Comparison of ENCODE assay signal across 8 cellular contexts in genomic region chr16:20740007-20740883, GRCh38. TPM values are rescaled to one million over a fixed set of nuclear protein-coding genes. Genes with fewer than 3 reads are reported as not detected.
DNase-seq lines count a peak whose midpoint lies in the region; ATAC-seq and FAIRE-seq lines count a peak whose summit lies in the region.

No MANE protein-coding gene starts in this region.

- POLR2A ChIA-PET in activated CD4-positive, alpha-beta T cell treated with anti-CD3 and anti-CD28 coated beads for 36 hours (lab: Charles Lee), result interaction anchor here (0.6 to 1.5 kb wide), 2 partner anchors 134 to 1950 kb away, joined by 4 to 5 read pairs; partner anchors contain the start of gene RPS15A

- H3K4me3 ChIP-seq in mucosa of rectum (ENCODE audit: low read length in 2 of 2), result peak overlapping the region; percentile 97 to 98

- peak overlapping the region; percentile 94 to 99 for H3K9ac ChIP-seq in mucosa of rectum (ENCODE audit: low read depth in 1 of 2, low read length in 2 of 2)

- H3K4me1 Mint-ChIP-seq in activated CD4-positive, alpha-beta T cell treated with anti-CD3 and anti-CD28 coated beads for 36 hours, result peaks cover 40% of the 10 kb centered on the region
- peaks cover 26% of the 10 kb centered on the region for H3K4me1 Mint-ChIP-seq in dendritic cell treated with granulocyte-macrophage colony-stimulating factor and Interleukin-4, amounts not matched to agents 40 ng/mL and 50 ng/mL, for 4 days (ENCODE audit: low read depth)

- peaks cover 28 to 37% of the 10 kb centered on the region in 2 donors for H3K36me3 ChIP-seq in mucosa of rectum (ENCODE audit: control insufficient read depth in 2 of 2, insufficient read depth in 2 of 2, low read length in 2 of 2)

- H3K9me3 ChIP-seq in mucosa of rectum (ENCODE audit: control insufficient read depth in 2 of 2, low read length in 2 of 2), result no peaks in the 10 kb centered on the region

- intact Hi-C loops in activated CD4-positive, alpha-beta T cell treated with anti-CD3 and anti-CD28 coated beads for 36 hours (cut with DNase I, micrococcal nuclease), result loop anchor here (2.0 to 5.0 kb wide), 3 partner anchors 202 to 1218 kb away; partner anchors contain the start of genes CCP110 (in 2 of the 2) and GDE1 (in 2 of the 2)
- intact Hi-C loops in dendritic cell treated with granulocyte-macrophage colony-stimulating factor and Interleukin-4, amounts not matched to agents 40 ng/mL and 50 ng/mL, for 4 days (cut with micrococcal nuclease), result no loop called here

- DNase-seq in activated CD4-positive, alpha-beta T cell treated with anti-CD3 and anti-CD28 coated beads for 36 hours, result peak; percentile 47
- DNase-seq in activated CD4-positive, alpha-beta T cell treated with anti-CD3 and anti-CD28 coated beads, Interleukin-2, amount 50 U/mL, for 1 hour, result no peak
- DNase-seq in RCC 7860 (ENCODE audit: low spot score), result peak; percentile 10
- no peak for DNase-seq in stimulated activated naive CD4-positive, alpha-beta T cell treated with Interleukin-2 at 50 U/mL for 16 hours (lab: John Stamatoyannopoulos, UW)

- peak overlapping the region; percentile 92 for H3K4me3 Mint-ChIP-seq in activated CD4-positive, alpha-beta T cell treated with anti-CD3 and anti-CD28 coated beads for 36 hours
- H3K4me3 Mint-ChIP-seq in dendritic cell treated with granulocyte-macrophage colony-stimulating factor and Interleukin-4, amounts not matched to agents 40 ng/mL and 50 ng/mL, for 4 days, result peak overlapping the region; percentile 94

- peaks cover 34% of the 10 kb centered on the region for H3K36me3 Mint-ChIP-seq in activated CD4-positive, alpha-beta T cell treated with anti-CD3 and anti-CD28 coated beads for 36 hours (ENCODE audit: low read depth)
- peaks cover 47% of the 10 kb centered on the region for H3K36me3 Mint-ChIP-seq in dendritic cell treated with granulocyte-macrophage colony-stimulating factor and Interleukin-4, amounts not matched to agents 40 ng/mL and 50 ng/mL, for 4 days (ENCODE audit: low read depth)

- CTCF ChIA-PET in activated CD4-positive, alpha-beta T cell treated with anti-CD3 and anti-CD28 coated beads for 36 hours (lab: Charles Lee), result interaction anchor here (0.7 to 1.4 kb wide), 4 partner anchors 9 to 133 kb away, joined by 3 to 4 read pairs (median 3); no protein-coding TSS in a partner anchor

- ATAC-seq in activated CD4-positive, alpha-beta T cell treated with anti-CD3 and anti-CD28 coated beads for 36 hours, result no peak
- no peak for ATAC-seq in HG03565 (IDR thresholded peaks at IDR 0.05; ENCODE audit: unreplicated experiment)
- ATAC-seq in GM19467 (IDR thresholded peaks at IDR 0.05; ENCODE audit: unreplicated experiment), result no peak

- H3K4me1 ChIP-seq in mucosa of rectum (ENCODE audit: control insufficient read depth in 2 of 2, insufficient read depth in 2 of 2, low read length in 2 of 2), result peaks cover 2 to 12% of the 10 kb centered on the region in 2 donors

- peak overlapping the region; percentile 49 to 80 for H3K27ac ChIP-seq in mucosa of rectum (ENCODE audit: low read depth in 2 of 2, low read length in 2 of 2)

- no peaks in the 10 kb centered on the region for H3K9me3 Mint-ChIP-seq in activated CD4-positive, alpha-beta T cell treated with anti-CD3 and anti-CD28 coated beads for 36 hours (ENCODE audit: low read depth)
- no peaks in the 10 kb centered on the region for H3K9me3 Mint-ChIP-seq in dendritic cell treated with granulocyte-macrophage colony-stimulating factor and Interleukin-4, amounts not matched to agents 40 ng/mL and 50 ng/mL, for 4 days

- no peaks in the 10 kb centered on the region for H3K27me3 ChIP-seq in mucosa of rectum (ENCODE audit: control insufficient read depth in 2 of 2, insufficient read depth in 2 of 2, low read length in 2 of 2)

- FAIRE-seq in RCC 7860 (lab: Jason Lieb, UNC), result no peak

- H3K27me3 Mint-ChIP-seq in activated CD4-positive, alpha-beta T cell treated with anti-CD3 and anti-CD28 coated beads for 36 hours, result no peaks in the 10 kb centered on the region
- no peaks in the 10 kb centered on the region for H3K27me3 Mint-ChIP-seq in dendritic cell treated with granulocyte-macrophage colony-stimulating factor and Interleukin-4, amounts not matched to agents 40 ng/mL and 50 ng/mL, for 4 days

- H3K27ac Mint-ChIP-seq in activated CD4-positive, alpha-beta T cell treated with anti-CD3 and anti-CD28 coated beads for 36 hours, result peak overlapping the region; percentile 84
- H3K27ac Mint-ChIP-seq in dendritic cell treated with granulocyte-macrophage colony-stimulating factor and Interleukin-4, amounts not matched to agents 40 ng/mL and 50 ng/mL, for 4 days, result peak overlapping the region; percentile 94

RNA-seq across cellular contexts. Expression of gene THUMPD1, which starts 1.4 kb away (rescaled TPM):
- total RNA-seq in activated CD4-positive, alpha-beta T cell treated with anti-CD3 and anti-CD28 coated beads for 36 hours, result 10 to 100 TPM; 38.0 to 48.2 TPM

RNA-seq across cellular contexts. Expression of gene ACSM3, which starts 23.6 kb away (rescaled TPM):
- total RNA-seq in activated CD4-positive, alpha-beta T cell treated with anti-CD3 and anti-CD28 coated beads for 36 hours, result 10 to 100 TPM; 17.6 to 21.8 TPM

RNA-seq across cellular contexts. Expression of gene ACSM1, which starts 42.8 kb away (rescaled TPM):
- not detected for total RNA-seq in activated CD4-positive, alpha-beta T cell treated with anti-CD3 and anti-CD28 coated beads for 36 hours

Comparison
In these comparisons a context has a peak if more than half of its experiments do, and no peak if none do; other contexts are left out.
1. DNase-seq: peak in activated CD4-positive, alpha-beta T cell treated with anti-CD3 and anti-CD28 coated beads for 36 hours (single experiment) and RCC 7860 (single experiment); none in activated CD4-positive, alpha-beta T cell treated with anti-CD3 and anti-CD28 coated beads, Interleukin-2, amount 50 U/mL, for 1 hour (single experiment) and stimulated activated naive CD4-positive, alpha-beta T cell treated with Interleukin-2 at 50 U/mL for 16 hours (single experiment).